In genomic region chr16:58024673-58025350, GRCh38 we compare ENCODE assay signal across 1 cellular context.
A peak's percentile ranks its signal among the peaks of the same experiment; 100 is the strongest.
TF ChIP-seq lines count a peak whose summit lies in the region.

No MANE protein-coding gene starts in this region.

TF ChIP-seq in GM12878, 131 proteins besides CTCF, POLR2A, EP300 and RAD21:
- TF ChIP-seq TCF7 (IDR thresholded peaks at IDR 0.05; ENCODE audit: borderline replicate concordance) (no peak), ZNF687 (IDR thresholded peaks at IDR 0.05) (0 out of 2 replicates have a peak, but pooled peaks have one; percentile 16), SIN3A (IDR thresholded peaks at IDR 0.05; ENCODE audit: low read depth, low read length) (no peak), LARP7 (IDR thresholded peaks at IDR 0.05) (0 out of 2 replicates have a peak, but pooled peaks have one; percentile 14), TAF1 (IDR thresholded peaks at IDR 0.05; ENCODE audit: borderline replicate concordance, low read depth, low read length) (no peak), CHD1 (IDR thresholded peaks at IDR 0.05; ENCODE audit: low read depth, low read length) (no peak)
